ENCODE assay signal across 11 cellular contexts in genomic region chr6:42042108-42042507, GRCh38. TPM values are rescaled to one million over a fixed set of nuclear protein-coding genes. Genes with fewer than 3 reads are reported as not detected.
A peak's percentile ranks its signal among the peaks of the same experiment; 100 is the strongest.
DNase-seq lines count a peak whose midpoint lies in the region; ATAC-seq and TF ChIP-seq lines count a peak whose summit lies in the region.
"Had no signal": no experiment of that assay in that cellular context is flagged by ENCODE, and none has a peak within 500 bp of the region (broad histone marks: within the 10 kb centered on the region; RNA-seq: fewer than 3 reads in every experiment).

No MANE protein-coding gene starts in this region.

- H3K27ac ChIP-seq in heart right ventricle (peak overlapping the region; percentile 55 to 84 (median 68)), upper lobe of left lung (peak overlapping the region; percentile 20 to 82 (median 69))

- H3K4me3 ChIP-seq in heart right ventricle = peak overlapping the region in 1 of 10 donors; percentile 21
- H3K4me3 ChIP-seq in upper lobe of left lung = no peak overlapping the region

- H3K9me3 ChIP-seq in heart right ventricle (no peaks in the 10 kb centered on the region), upper lobe of left lung (no peaks in the 10 kb centered on the region)

- 71 to 76% methylated on average over 14 of the region's 14 CpGs for WGBS in heart right ventricle, 2 donors
- 77 to 81% methylated on average over 14 of the region's 14 CpGs for WGBS in upper lobe of left lung, 2 donors

- ATAC-seq in heart right ventricle = no peak
- no peak for ATAC-seq in left cardiac atrium
- ATAC-seq in upper lobe of left lung (ENCODE audit: low FRiP score in 2 of 2) = no peak
- ATAC-seq in HG03045 (IDR thresholded peaks at IDR 0.05; ENCODE audit: unreplicated experiment) = no peak
- ATAC-seq: HCT116, WTC11 had no signal

- no peak for TF ChIP-seq EP300 in upper lobe of left lung (IDR thresholded peaks at IDR 0.05)

- TF ChIP-seq CTCF in heart right ventricle (IDR thresholded peaks at IDR 0.05) (no peak), mesothelial cell of epicardium (IDR thresholded peaks at IDR 0.05; ENCODE audit: unreplicated experiment) (no peak), upper lobe of left lung (IDR thresholded peaks at IDR 0.05) (no peak)

- intact Hi-C loops in heart right ventricle (cut with DNase I) = loop anchor here (5.0 kb wide), 5 partner anchors 100 to 260 kb away; partner anchors contain the start of genes BYSL (in 4 of the 10), MED20 (in 4 of the 10), CCND3 (in 2 of the 10) and PRICKLE4 (in 1 of the 10)
- intact Hi-C loops in left cardiac atrium (cut with DNase I) = loop anchor here in 1 of 2 donors (5.0 to 10.0 kb wide), 3 partner anchors 107 to 260 kb away; partner anchors contain the start of gene PRICKLE4
- intact Hi-C loops in activated T-helper 2 cell treated with anti-CD3 and anti-CD28 coated beads, Interferon-gamma antibody, Interleukin-2, Interleukin-4, amounts not matched to agents 10 μg/mL and 5 μg/mL and 100 μg/mL, durations not matched to agents 14 hours and 24 hours and 36 hours (cut with micrococcal nuclease) = loop anchor here (5.0 kb wide), 1 partner anchor 35 kb away; no protein-coding TSS in a partner anchor

- DNase-seq in heart right ventricle = no peak
- no peak for DNase-seq in left cardiac atrium
- DNase-seq in activated T-helper 2 cell treated with anti-CD3 and anti-CD28 coated beads, Interferon-gamma antibody, Interleukin-2, Interleukin-4, amounts not matched to agents 10 μg/mL and 5 μg/mL and 100 μg/mL, durations not matched to agents 14 hours and 24 hours and 36 hours (ENCODE audit: low spot score) = no peak
- no peak for DNase-seq in mesothelial cell of epicardium (ENCODE audit: low spot score in 2 of 2, unreplicated experiment in 2 of 2)
- no peak for DNase-seq in upper lobe of left lung
- DNase-seq in HuH-7 (ENCODE audit: low spot score) = no peak
- DNase-seq in NCI-H345 (lab: John Stamatoyannopoulos, UW) = no peak
- DNase-seq: amniotic stem cell had no signal

- peak overlapping the region; percentile 35 for H3K4me3 Mint-ChIP-seq in activated T-helper 2 cell treated with anti-CD3 and anti-CD28 coated beads, Interferon-gamma antibody, Interleukin-2, Interleukin-4, amounts not matched to agents 10 μg/mL and 5 μg/mL and 100 μg/mL, durations not matched to agents 14 hours and 24 hours and 36 hours (ENCODE audit: low read depth)
- no peak overlapping the region for H3K4me3 Mint-ChIP-seq in mesothelial cell of epicardium
- H3K4me3 Mint-ChIP-seq: WTC11 had no signal

- H3K36me3 ChIP-seq in heart right ventricle = no peaks in the 10 kb centered on the region
- peaks cover 0 to 12% (median 3%) of the 10 kb centered on the region in 4 donors for H3K36me3 ChIP-seq in upper lobe of left lung

- H3K9me3 Mint-ChIP-seq in activated T-helper 2 cell treated with anti-CD3 and anti-CD28 coated beads, Interferon-gamma antibody, Interleukin-2, Interleukin-4, amounts not matched to agents 10 μg/mL and 5 μg/mL and 100 μg/mL, durations not matched to agents 14 hours and 24 hours and 36 hours = no peaks in the 10 kb centered on the region
- no peaks in the 10 kb centered on the region for H3K9me3 Mint-ChIP-seq in mesothelial cell of epicardium
- H3K9me3 Mint-ChIP-seq: WTC11 had no signal

- no peak for TF ChIP-seq POLR2A in upper lobe of left lung (IDR thresholded peaks at IDR 0.05)

- no peaks in the 10 kb centered on the region for H3K36me3 Mint-ChIP-seq in activated T-helper 2 cell treated with anti-CD3 and anti-CD28 coated beads, Interferon-gamma antibody, Interleukin-2, Interleukin-4, amounts not matched to agents 10 μg/mL and 5 μg/mL and 100 μg/mL, durations not matched to agents 14 hours and 24 hours and 36 hours (ENCODE audit: low read depth)
- H3K36me3 Mint-ChIP-seq in mesothelial cell of epicardium = no peaks in the 10 kb centered on the region
- H3K36me3 Mint-ChIP-seq: WTC11 had no signal

- H3K27me3 ChIP-seq in heart right ventricle (no peaks in the 10 kb centered on the region), upper lobe of left lung (no peaks in the 10 kb centered on the region)

- H3K27me3 Mint-ChIP-seq in activated T-helper 2 cell treated with anti-CD3 and anti-CD28 coated beads, Interferon-gamma antibody, Interleukin-2, Interleukin-4, amounts not matched to agents 10 μg/mL and 5 μg/mL and 100 μg/mL, durations not matched to agents 14 hours and 24 hours and 36 hours (ENCODE audit: low read depth) = no peaks in the 10 kb centered on the region
- H3K27me3 Mint-ChIP-seq in mesothelial cell of epicardium (ENCODE audit: low read depth) = no peaks in the 10 kb centered on the region

- H3K4me1 Mint-ChIP-seq in activated T-helper 2 cell treated with anti-CD3 and anti-CD28 coated beads, Interferon-gamma antibody, Interleukin-2, Interleukin-4, amounts not matched to agents 10 μg/mL and 5 μg/mL and 100 μg/mL, durations not matched to agents 14 hours and 24 hours and 36 hours (ENCODE audit: low read depth) = peaks cover 77% of the 10 kb centered on the region
- peaks cover 42% of the 10 kb centered on the region for H3K4me1 Mint-ChIP-seq in mesothelial cell of epicardium

- H3K4me1 ChIP-seq in heart right ventricle = peaks cover 23 to 98% (median 72%) of the 10 kb centered on the region in 9 donors
- peaks cover 73 to 95% (median 82%) of the 10 kb centered on the region in 4 donors for H3K4me1 ChIP-seq in upper lobe of left lung

- peak overlapping the region; percentile 93 for H3K27ac Mint-ChIP-seq in activated T-helper 2 cell treated with anti-CD3 and anti-CD28 coated beads, Interferon-gamma antibody, Interleukin-2, Interleukin-4, amounts not matched to agents 10 μg/mL and 5 μg/mL and 100 μg/mL, durations not matched to agents 14 hours and 24 hours and 36 hours
- peak overlapping the region; percentile 0 for H3K27ac Mint-ChIP-seq in mesothelial cell of epicardium
- H3K27ac Mint-ChIP-seq: WTC11 had no signal

RNA-seq across cellular contexts. Expression of gene TAF8, which starts 8.2 kb away (rescaled TPM):
- total RNA-seq in heart right ventricle = 10 to 100 TPM; 21.0 to 38.1 (median 31.6) TPM
- polyA plus RNA-seq in heart right ventricle = 10 to 100 TPM; 15.2 to 20.1 TPM
- 10 to 100 TPM; 20.5 to 25.3 TPM for total RNA-seq in left cardiac atrium
- 38.8 and 41.9 TPM in 2 replicates for total RNA-seq in activated T-helper 2 cell treated with anti-CD3 and anti-CD28 coated beads, Interferon-gamma antibody, Interleukin-2, Interleukin-4, amounts not matched to agents 10 μg/mL and 5 μg/mL and 100 μg/mL, durations not matched to agents 14 hours and 24 hours and 36 hours
- total RNA-seq in mesothelial cell of epicardium = 32.1 to 38.9 TPM (median 36.5 TPM) in 3 replicates
- 10 to 100 TPM; 23.0 to 67.1 (median 34.4) TPM for total RNA-seq in upper lobe of left lung
